In the genomic region with DNA sequence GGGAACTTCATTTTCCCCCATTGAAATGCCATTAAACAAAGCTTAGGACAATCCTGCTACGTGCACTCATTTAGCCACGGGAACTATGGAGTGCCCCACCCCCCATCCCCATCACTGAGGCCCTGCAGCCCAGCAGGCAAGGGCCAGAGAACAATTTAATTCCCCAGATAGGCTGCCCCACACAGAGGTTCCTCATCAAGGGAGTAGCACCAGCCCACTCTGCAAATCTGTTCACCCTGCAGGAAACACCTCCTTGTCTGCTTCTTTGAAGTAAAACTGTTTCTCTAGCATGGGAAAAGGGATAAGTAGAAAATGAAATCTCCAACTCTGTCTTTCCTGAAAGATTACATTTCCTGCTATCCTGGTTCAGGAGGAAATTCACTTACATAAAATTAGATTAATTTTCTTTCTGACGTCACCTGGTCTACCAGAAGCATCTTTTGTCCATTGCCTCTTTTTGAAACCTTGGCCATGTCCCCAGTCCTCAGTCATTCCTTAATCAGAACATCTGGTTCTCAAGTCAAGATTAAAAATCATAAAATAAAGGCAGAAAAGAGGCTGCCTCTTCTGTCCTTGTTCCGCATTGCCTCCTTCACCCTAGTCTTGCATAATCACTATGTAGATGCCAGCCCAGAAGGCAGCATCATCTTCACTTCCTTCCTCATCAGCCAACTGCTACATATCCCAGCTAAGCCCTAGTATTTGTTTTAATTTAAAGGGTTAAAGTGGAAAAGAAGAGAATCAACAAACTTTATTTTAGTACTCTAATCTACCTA, we compare ENCODE assay signal across 12 cellular contexts.
DNase-seq lines count a peak whose midpoint lies in the region; ATAC-seq, FAIRE-seq and TF ChIP-seq lines count a peak whose summit lies in the region.
"Had no signal": no experiment of that assay in that cellular context is flagged by ENCODE, and none has a peak within 500 bp of the region (broad histone marks: within the 10 kb centered on the region; RNA-seq: fewer than 3 reads in every experiment).

No MANE protein-coding gene starts in this region.

- H3K4me3 ChIP-seq in cardiac fibroblast (replicated peaks in 1 of 2; ENCODE audit: low read depth in 2 of 2, low read length in 2 of 2): peak overlapping the region; percentile 4 to 18

- ATAC-seq in HG03520 (IDR thresholded peaks at IDR 0.05; ENCODE audit: unreplicated experiment): no peak
- ATAC-seq: Panc1 had no signal

- H3K4me1 Mint-ChIP-seq in type B pancreatic cell (ENCODE audit: unreplicated experiment): peaks cover 16% of the 10 kb centered on the region

- H3K4me3 Mint-ChIP-seq in type B pancreatic cell: peak overlapping the region; percentile 21
- H3K4me3 Mint-ChIP-seq: activated CD4-positive, alpha-beta T cell treated with anti-CD3 and anti-CD28 coated beads, Interleukin-2, amount 10 ng/mL, durations not matched to agents 7 days and 5 days; stimulated activated naive CD8-positive, alpha-beta T cell treated with anti-CD3 and anti-CD28 coated beads, Interleukin-15, Interleukin-2, amounts not matched to agents 100 ng/mL and 50 ng/mL, for 24 hours had no signal

- H3K27ac Mint-ChIP-seq in type B pancreatic cell: no peak overlapping the region
- H3K27ac Mint-ChIP-seq: activated CD4-positive, alpha-beta T cell treated with anti-CD3 and anti-CD28 coated beads, Interleukin-2, amount 10 ng/mL, durations not matched to agents 7 days and 5 days; stimulated activated naive CD8-positive, alpha-beta T cell treated with anti-CD3 and anti-CD28 coated beads, Interleukin-15, Interleukin-2, amounts not matched to agents 100 ng/mL and 50 ng/mL, for 24 hours had no signal

- no peaks in the 10 kb centered on the region for H3K27me3 Mint-ChIP-seq in type B pancreatic cell

- H3K9me3 Mint-ChIP-seq in type B pancreatic cell: peaks cover 4% of the 10 kb centered on the region
- H3K9me3 Mint-ChIP-seq: activated CD4-positive, alpha-beta T cell treated with anti-CD3 and anti-CD28 coated beads, Interleukin-2, amount 10 ng/mL, durations not matched to agents 7 days and 5 days; stimulated activated naive CD8-positive, alpha-beta T cell treated with anti-CD3 and anti-CD28 coated beads, Interleukin-15, Interleukin-2, amounts not matched to agents 100 ng/mL and 50 ng/mL, for 24 hours had no signal

- H3K36me3 Mint-ChIP-seq in type B pancreatic cell: peaks cover 8% of the 10 kb centered on the region

- DNase-seq in MV-4-11 (lab: John Stamatoyannopoulos, UW) (peak; percentile 87), cardiac fibroblast (ENCODE audit: low read depth in 2 of 2) (peak in 1 of 2 donors; percentile 15), iPS-NIHi7 (ENCODE audit: extremely low spot score) (peak; percentile 46), type B pancreatic cell (ENCODE audit: extremely low spot score, unreplicated experiment) (no peak), inferior parietal cortex (ENCODE audit: extremely low spot score) (no peak), RCC 7860 (ENCODE audit: low spot score) (no peak)
- DNase-seq: activated CD4-positive, alpha-beta T cell treated with anti-CD3 and anti-CD28 coated beads, Interleukin-2, amount 10 ng/mL, durations not matched to agents 7 days and 5 days; midbrain; NCI-H1417 treated with DMSO at 0.1 percent for 48 hours had no signal

- no peak for FAIRE-seq in RCC 7860 (lab: Jason Lieb, UNC)

- TF ChIP-seq CTCF in cardiac fibroblast (IDR thresholded peaks at IDR 0.05; ENCODE audit: low read depth, low read length) (no peak), type B pancreatic cell (conservative IDR thresholded peaks at IDR 0.05) (no peak)

Comparison
In these comparisons a context has a peak if more than half of its experiments do, and no peak if none do; other contexts are left out.
1. DNase-seq: peak in MV-4-11 (single experiment) and iPS-NIHi7 (single experiment); none in type B pancreatic cell (single experiment), inferior parietal cortex (single experiment) and RCC 7860 (single experiment).